Comparison of ENCODE assay signal across 1 cellular context in genomic region chr6:26327450-26328264, GRCh38.
A peak's percentile ranks its signal among the peaks of the same experiment; 100 is the strongest.
TF ChIP-seq lines count a peak whose summit lies in the region.

No MANE protein-coding gene starts in this region.

TF ChIP-seq in HEK293, 187 proteins besides CTCF, POLR2A, EP300 and RAD21 (continued from another document and continues in another):
- TF ChIP-seq, protein P1, sequence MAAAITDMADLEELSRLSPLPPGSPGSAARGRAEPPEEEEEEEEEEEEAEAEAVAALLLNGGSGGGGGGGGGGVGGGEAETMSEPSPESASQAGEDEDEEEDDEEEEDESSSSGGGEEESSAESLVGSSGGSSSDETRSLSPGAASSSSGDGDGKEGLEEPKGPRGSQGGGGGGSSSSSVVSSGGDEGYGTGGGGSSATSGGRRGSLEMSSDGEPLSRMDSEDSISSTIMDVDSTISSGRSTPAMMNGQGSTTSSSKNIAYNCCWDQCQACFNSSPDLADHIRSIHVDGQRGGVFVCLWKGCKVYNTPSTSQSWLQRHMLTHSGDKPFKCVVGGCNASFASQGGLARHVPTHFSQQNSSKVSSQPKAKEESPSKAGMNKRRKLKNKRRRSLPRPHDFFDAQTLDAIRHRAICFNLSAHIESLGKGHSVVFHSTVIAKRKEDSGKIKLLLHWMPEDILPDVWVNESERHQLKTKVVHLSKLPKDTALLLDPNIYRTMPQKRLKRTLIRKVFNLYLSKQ (tag by site-specific recombination; IDR thresholded peaks at IDR 0.05; ENCODE audit: borderline replicate concordance): no peak
- TF ChIP-seq OSR2 (tag by site-specific recombination; IDR thresholded peaks at IDR 0.05): no peak
- peak; percentile 94 for TF ChIP-seq ZNF366 (tag by site-specific recombination; conservative IDR thresholded peaks at IDR 0.05)
- no peak for TF ChIP-seq ZNF248 (tag by site-specific recombination; IDR thresholded peaks at IDR 0.05)
- no peak for TF ChIP-seq ELK4 (IDR thresholded peaks at IDR 0.05; ENCODE audit: borderline replicate concordance, low read depth, low read length)
- TF ChIP-seq ZBTB21 (tag by site-specific recombination; IDR thresholded peaks at IDR 0.05): peak; percentile 86; the same call in 1 of the 2 replicates
- TF ChIP-seq ZNF473 (tag by site-specific recombination; IDR thresholded peaks at IDR 0.05): no peak
- TF ChIP-seq, protein P2, sequence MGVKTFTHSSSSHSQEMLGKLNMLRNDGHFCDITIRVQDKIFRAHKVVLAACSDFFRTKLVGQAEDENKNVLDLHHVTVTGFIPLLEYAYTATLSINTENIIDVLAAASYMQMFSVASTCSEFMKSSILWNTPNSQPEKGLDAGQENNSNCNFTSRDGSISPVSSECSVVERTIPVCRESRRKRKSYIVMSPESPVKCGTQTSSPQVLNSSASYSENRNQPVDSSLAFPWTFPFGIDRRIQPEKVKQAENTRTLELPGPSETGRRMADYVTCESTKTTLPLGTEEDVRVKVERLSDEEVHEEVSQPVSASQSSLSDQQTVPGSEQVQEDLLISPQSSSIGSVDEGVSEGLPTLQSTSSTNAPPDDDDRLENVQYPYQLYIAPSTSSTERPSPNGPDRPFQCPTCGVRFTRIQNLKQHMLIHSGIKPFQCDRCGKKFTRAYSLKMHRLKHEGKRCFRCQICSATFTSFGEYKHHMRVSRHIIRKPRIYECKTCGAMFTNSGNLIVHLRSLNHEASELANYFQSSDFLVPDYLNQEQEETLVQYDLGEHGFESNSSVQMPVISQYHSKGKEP (tag by site-specific recombination; IDR thresholded peaks at IDR 0.05): peak; percentile 72; the same call in 1 of the 2 replicates
- TF ChIP-seq, protein P3, sequence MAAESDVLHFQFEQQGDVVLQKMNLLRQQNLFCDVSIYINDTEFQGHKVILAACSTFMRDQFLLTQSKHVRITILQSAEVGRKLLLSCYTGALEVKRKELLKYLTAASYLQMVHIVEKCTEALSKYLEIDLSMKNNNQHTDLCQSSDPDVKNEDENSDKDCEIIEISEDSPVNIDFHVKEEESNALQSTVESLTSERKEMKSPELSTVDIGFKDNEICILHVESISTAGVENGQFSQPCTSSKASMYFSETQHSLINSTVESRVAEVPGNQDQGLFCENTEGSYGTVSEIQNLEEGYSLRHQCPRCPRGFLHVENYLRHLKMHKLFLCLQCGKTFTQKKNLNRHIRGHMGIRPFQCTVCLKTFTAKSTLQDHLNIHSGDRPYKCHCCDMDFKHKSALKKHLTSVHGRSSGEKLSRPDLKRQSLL (tag by site-specific recombination; IDR thresholded peaks at IDR 0.05): no peak
- TF ChIP-seq, protein P4, sequence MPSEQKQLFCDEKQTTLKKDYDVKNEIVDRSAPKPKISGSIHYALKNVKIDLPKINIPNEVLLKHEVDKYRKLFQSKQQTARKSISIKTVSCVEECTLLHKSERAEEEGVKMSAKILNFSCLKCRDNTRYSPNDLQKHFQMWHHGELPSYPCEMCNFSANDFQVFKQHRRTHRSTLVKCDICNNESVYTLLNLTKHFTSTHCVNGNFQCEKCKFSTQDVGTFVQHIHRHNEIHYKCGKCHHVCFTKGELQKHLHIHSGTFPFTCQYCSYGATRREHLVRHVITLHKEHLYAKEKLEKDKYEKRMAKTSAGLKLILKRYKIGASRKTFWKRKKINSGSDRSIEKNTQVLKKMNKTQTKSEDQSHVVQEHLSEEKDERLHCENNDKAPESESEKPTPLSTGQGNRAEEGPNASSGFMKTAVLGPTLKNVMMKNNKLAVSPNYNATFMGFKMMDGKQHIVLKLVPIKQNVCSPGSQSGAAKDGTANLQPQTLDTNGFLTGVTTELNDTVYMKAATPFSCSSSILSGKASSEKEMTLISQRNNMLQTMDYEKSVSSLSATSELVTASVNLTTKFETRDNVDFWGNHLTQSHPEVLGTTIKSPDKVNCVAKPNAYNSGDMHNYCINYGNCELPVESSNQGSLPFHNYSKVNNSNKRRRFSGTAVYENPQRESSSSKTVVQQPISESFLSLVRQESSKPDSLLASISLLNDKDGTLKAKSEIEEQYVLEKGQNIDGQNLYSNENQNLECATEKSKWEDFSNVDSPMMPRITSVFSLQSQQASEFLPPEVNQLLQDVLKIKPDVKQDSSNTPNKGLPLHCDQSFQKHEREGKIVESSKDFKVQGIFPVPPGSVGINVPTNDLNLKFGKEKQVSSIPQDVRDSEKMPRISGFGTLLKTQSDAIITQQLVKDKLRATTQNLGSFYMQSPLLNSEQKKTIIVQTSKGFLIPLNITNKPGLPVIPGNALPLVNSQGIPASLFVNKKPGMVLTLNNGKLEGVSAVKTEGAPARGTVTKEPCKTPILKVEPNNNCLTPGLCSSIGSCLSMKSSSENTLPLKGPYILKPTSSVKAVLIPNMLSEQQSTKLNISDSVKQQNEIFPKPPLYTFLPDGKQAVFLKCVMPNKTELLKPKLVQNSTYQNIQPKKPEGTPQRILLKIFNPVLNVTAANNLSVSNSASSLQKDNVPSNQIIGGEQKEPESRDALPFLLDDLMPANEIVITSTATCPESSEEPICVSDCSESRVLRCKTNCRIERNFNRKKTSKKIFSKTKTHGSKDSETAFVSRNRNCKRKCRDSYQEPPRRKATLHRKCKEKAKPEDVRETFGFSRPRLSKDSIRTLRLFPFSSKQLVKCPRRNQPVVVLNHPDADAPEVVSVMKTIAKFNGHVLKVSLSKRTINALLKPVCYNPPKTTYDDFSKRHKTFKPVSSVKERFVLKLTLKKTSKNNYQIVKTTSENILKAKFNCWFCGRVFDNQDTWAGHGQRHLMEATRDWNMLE (tag by site-specific recombination; conservative IDR thresholded peaks at IDR 0.05; ENCODE audit: low read depth): peak; percentile 13; the same call in 1 of the 2 replicates
- no peak for TF ChIP-seq ZNF274 (IDR thresholded peaks at IDR 0.05; ENCODE audit: low read length)
- TF ChIP-seq ZNF274 (tag by site-specific recombination; IDR thresholded peaks at IDR 0.05; ENCODE audit: borderline replicate concordance): no peak
- peak; percentile 13; the same call in 1 of the 2 replicates for TF ChIP-seq YY1 (tag by site-specific recombination; IDR thresholded peaks at IDR 0.05)
- TF ChIP-seq PRDM1 (tag by site-specific recombination; IDR thresholded peaks at IDR 0.05): peak; percentile 44; the same call in 1 of the 2 replicates
- no peak for TF ChIP-seq ZNF514 (tag by site-specific recombination; IDR thresholded peaks at IDR 0.05)
- TF ChIP-seq MYNN (tag by site-specific recombination; IDR thresholded peaks at IDR 0.05; ENCODE audit: borderline replicate concordance): no peak
- TF ChIP-seq ZNF561 (tag by site-specific recombination; IDR thresholded peaks at IDR 0.05; ENCODE audit: borderline replicate concordance): peak; percentile 71; the same call in 1 of the 2 replicates
- TF ChIP-seq ZSCAN18 (tag by site-specific recombination; IDR thresholded peaks at IDR 0.05): 0 out of 2 replicates have a peak, but pooled peaks have one; percentile 74
- peak; percentile 59 for TF ChIP-seq ZFP69B (tag by site-specific recombination; IDR thresholded peaks at IDR 0.05)
- TF ChIP-seq ZNF585B (tag by site-specific recombination; IDR thresholded peaks at IDR 0.05): no peak
- no peak for TF ChIP-seq ZFP41 (tag by site-specific recombination; IDR thresholded peaks at IDR 0.05; ENCODE audit: borderline replicate concordance)
- peak; percentile 95 for TF ChIP-seq ZBTB17 (tag by site-specific recombination; IDR thresholded peaks at IDR 0.05)
- TF ChIP-seq ZNF600 (tag by site-specific recombination; IDR thresholded peaks at IDR 0.05): no peak
- no peak for TF ChIP-seq ZNF645 (tag by site-specific recombination; IDR thresholded peaks at IDR 0.05)
- no peak for TF ChIP-seq ZNF354C (tag by site-specific recombination; IDR thresholded peaks at IDR 0.05; ENCODE audit: borderline replicate concordance, low read depth)
- 0 out of 2 replicates have a peak, but pooled peaks have one; percentile 41 for TF ChIP-seq ZNF549 (tag by site-specific recombination; IDR thresholded peaks at IDR 0.05)
- TF ChIP-seq ZNF19 (tag by site-specific recombination; IDR thresholded peaks at IDR 0.05; ENCODE audit: low read depth): no peak
- no peak for TF ChIP-seq SETDB1 (IDR thresholded peaks at IDR 0.05; ENCODE audit: insufficient read length, low read length)
- TF ChIP-seq ZNF785 (tag by site-specific recombination; IDR thresholded peaks at IDR 0.05): no peak
- TF ChIP-seq ZNF18 (tag by site-specific recombination; IDR thresholded peaks at IDR 0.05): no peak
- no peak for TF ChIP-seq GFI1B (tag by site-specific recombination; IDR thresholded peaks at IDR 0.05)
- TF ChIP-seq ZNF391 (tag by site-specific recombination; IDR thresholded peaks at IDR 0.05; ENCODE audit: borderline replicate concordance, low read depth): peak; percentile 77; the same call in 1 of the 2 replicates
- no peak for TF ChIP-seq BCL6B (tag by site-specific recombination; IDR thresholded peaks at IDR 0.05)
- no peak for TF ChIP-seq ZNF776 (tag by site-specific recombination; IDR thresholded peaks at IDR 0.05; ENCODE audit: borderline replicate concordance)
- TF ChIP-seq ZNF555 (tag by site-specific recombination; conservative IDR thresholded peaks at IDR 0.05): no peak
- TF ChIP-seq ZSCAN16 (tag by site-specific recombination; IDR thresholded peaks at IDR 0.05): no peak
- TF ChIP-seq ZSCAN30 (tag by site-specific recombination; IDR thresholded peaks at IDR 0.05): peak; percentile 90
- no peak for TF ChIP-seq ZNF792 (tag by site-specific recombination; IDR thresholded peaks at IDR 0.05)
- TF ChIP-seq ZNF394 (tag by site-specific recombination; IDR thresholded peaks at IDR 0.05; ENCODE audit: borderline replicate concordance): peak; percentile 60; the same call in 1 of the 2 replicates
- no peak for TF ChIP-seq ZNF560 (tag by site-specific recombination; IDR thresholded peaks at IDR 0.05; ENCODE audit: borderline replicate concordance)
- TF ChIP-seq ZNF324 (tag by site-specific recombination; IDR thresholded peaks at IDR 0.05): peak; percentile 69
- TF ChIP-seq ZNF10 (tag by site-specific recombination; IDR thresholded peaks at IDR 0.05): peak; percentile 52; the same call in 1 of the 2 replicates
- TF ChIP-seq ZNF140 (tag by site-specific recombination; IDR thresholded peaks at IDR 0.05): no peak
- no peak for TF ChIP-seq ZNF747 (tag by site-specific recombination; IDR thresholded peaks at IDR 0.05)
- TF ChIP-seq TRIM28 (IDR thresholded peaks at IDR 0.05; ENCODE audit: borderline replicate concordance, low read length): peak; percentile 70; the same call in 1 of the 2 replicates
- TF ChIP-seq, protein P5, sequence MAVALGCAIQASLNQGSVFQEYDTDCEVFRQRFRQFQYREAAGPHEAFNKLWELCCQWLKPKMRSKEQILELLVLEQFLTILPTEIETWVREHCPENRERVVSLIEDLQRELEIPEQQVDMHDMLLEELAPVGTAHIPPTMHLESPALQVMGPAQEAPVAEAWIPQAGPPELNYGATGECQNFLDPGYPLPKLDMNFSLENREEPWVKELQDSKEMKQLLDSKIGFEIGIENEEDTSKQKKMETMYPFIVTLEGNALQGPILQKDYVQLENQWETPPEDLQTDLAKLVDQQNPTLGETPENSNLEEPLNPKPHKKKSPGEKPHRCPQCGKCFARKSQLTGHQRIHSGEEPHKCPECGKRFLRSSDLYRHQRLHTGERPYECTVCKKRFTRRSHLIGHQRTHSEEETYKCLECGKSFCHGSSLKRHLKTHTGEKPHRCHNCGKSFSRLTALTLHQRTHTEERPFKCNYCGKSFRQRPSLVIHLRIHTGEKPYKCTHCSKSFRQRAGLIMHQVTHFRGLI (tag by site-specific recombination; IDR thresholded peaks at IDR 0.05): peak; percentile 47; the same call in 1 of the 2 replicates
